Comparison of ENCODE assay signal across 10 cellular contexts in genomic region chr3:119343719-119344118, GRCh38. TPM values are rescaled to one million over a fixed set of nuclear protein-coding genes. Genes with fewer than 3 reads are reported as not detected.
DNase-seq lines count a peak whose midpoint lies in the region; ATAC-seq and TF ChIP-seq lines count a peak whose summit lies in the region.
"Had no signal": no experiment of that assay in that cellular context is flagged by ENCODE, and none has a peak within 500 bp of the region (broad histone marks: within the 10 kb centered on the region; RNA-seq: fewer than 3 reads in every experiment).

No MANE protein-coding gene starts in this region.

- H3K27me3 Mint-ChIP-seq in glutamatergic neuron (ENCODE audit: unreplicated experiment): peaks cover 2% of the 10 kb centered on the region
- H3K27me3 Mint-ChIP-seq: activated naive CD4-positive, alpha-beta T cell treated with anti-CD3 and anti-CD28 coated beads, Interleukin-2, amount 50 U/mL, for 24 hours had no signal

- ATAC-seq in GM18870 (IDR thresholded peaks at IDR 0.05; ENCODE audit: unreplicated experiment) (peak; percentile 78), GM21723 (IDR thresholded peaks at IDR 0.05; ENCODE audit: unreplicated experiment) (peak; percentile 79), HG03460 (IDR thresholded peaks at IDR 0.05; ENCODE audit: unreplicated experiment) (peak; percentile 73)
- ATAC-seq: pancreas had no signal

- peaks cover 2% of the 10 kb centered on the region for H3K9me3 Mint-ChIP-seq in glutamatergic neuron (ENCODE audit: unreplicated experiment)
- H3K9me3 Mint-ChIP-seq: activated naive CD4-positive, alpha-beta T cell treated with anti-CD3 and anti-CD28 coated beads, Interleukin-2, amount 50 U/mL, for 24 hours had no signal

- H3K36me3 Mint-ChIP-seq in glutamatergic neuron (ENCODE audit: unreplicated experiment): no peaks in the 10 kb centered on the region

- no peak overlapping the region for H3K4me3 Mint-ChIP-seq in glutamatergic neuron (ENCODE audit: unreplicated experiment)
- H3K4me3 Mint-ChIP-seq: activated naive CD4-positive, alpha-beta T cell treated with anti-CD3 and anti-CD28 coated beads, Interleukin-2, amount 50 U/mL, for 24 hours had no signal

- DNase-seq in myocyte (ENCODE audit: low read depth) (peak; percentile 50), glutamatergic neuron (no peak), midbrain (lab: John Stamatoyannopoulos, UW) (no peak), NCI-H1417 (lab: John Stamatoyannopoulos, UW) (no peak), cerebellum (ENCODE audit: low spot score) (no peak)
- DNase-seq: pancreas had no signal

- H3K4me1 Mint-ChIP-seq in glutamatergic neuron (ENCODE audit: low read depth, unreplicated experiment): peaks cover 4% of the 10 kb centered on the region

- H3K27ac Mint-ChIP-seq in glutamatergic neuron (ENCODE audit: unreplicated experiment): no peak overlapping the region
- H3K27ac Mint-ChIP-seq: activated naive CD4-positive, alpha-beta T cell treated with anti-CD3 and anti-CD28 coated beads, Interleukin-2, amount 50 U/mL, for 24 hours had no signal

- TF ChIP-seq CTCF in glutamatergic neuron (IDR thresholded peaks at IDR 0.05; ENCODE audit: partially characterized antibody, unreplicated experiment): no peak

RNA-seq across cellular contexts. Expression of gene ARHGAP31, which starts 49.5 kb away (rescaled TPM):
- total RNA-seq in myocyte: 4.2 and 4.5 TPM in 2 replicates
- 23.1 TPM for polyA plus RNA-seq in myocyte (2012)
- total RNA-seq in glutamatergic neuron (ENCODE audit: unreplicated experiment): 0.20 TPM
- total RNA-seq in cerebellum: 11.9 TPM
